8 cellular contexts compared by ENCODE assay signal in the genomic region with DNA sequence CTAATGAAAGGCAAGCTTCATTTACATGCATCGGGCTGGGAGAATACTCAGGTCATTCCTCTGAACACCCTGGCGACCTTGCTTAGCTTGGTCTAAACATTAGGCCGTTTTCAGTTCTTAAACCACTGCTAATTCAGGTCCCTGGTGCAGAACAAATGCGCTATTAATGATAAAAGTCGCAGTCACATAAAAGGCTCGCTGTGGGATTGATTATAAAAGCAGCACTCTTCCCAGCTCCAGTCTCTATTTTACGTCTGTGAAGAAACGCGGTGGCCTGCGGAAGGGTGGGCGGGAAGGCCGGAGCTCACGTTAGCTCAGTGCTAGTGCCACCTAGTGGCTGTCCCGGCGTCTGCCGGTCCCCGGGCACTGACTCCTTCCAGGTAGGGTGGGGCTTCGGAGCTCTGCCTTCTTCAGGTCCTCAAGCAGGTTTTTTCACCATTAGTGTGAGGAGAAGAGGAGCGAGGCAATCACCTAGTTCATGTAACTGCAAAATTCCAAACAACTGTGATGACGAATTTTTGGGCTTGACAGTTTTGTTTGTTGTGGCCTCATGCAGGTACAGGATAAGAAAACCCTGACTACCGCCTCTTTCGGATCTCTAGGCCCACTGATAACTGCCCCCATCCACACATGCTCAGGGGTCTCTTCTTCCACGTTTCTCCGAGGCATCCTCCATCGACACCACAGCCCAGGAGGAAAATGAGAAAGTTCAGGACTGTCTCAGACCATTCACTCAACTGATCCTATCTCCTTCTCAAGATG.
DNase-seq lines count a peak whose midpoint lies in the region; ATAC-seq, FAIRE-seq and TF ChIP-seq lines count a peak whose summit lies in the region.

No MANE protein-coding gene starts in this region.

- BruUV-seq in IMR-90 (replicated peaks; lab: Mats Ljungman, UMichigan) = no TSS peak

- H2AFZ ChIP-seq in IMR-90 (replicated peaks; ENCODE audit: low read length, poor library complexity) (peak overlapping the region; percentile 90), SK-N-SH (ENCODE audit: low read depth) (peak overlapping the region; percentile 91), trophoblast cell (ENCODE audit: insufficient read depth, low read length, poor library complexity) (peak overlapping the region; percentile 17)

- H3K4me2 ChIP-seq in IMR-90 (ENCODE audit: low read depth, low read length) (peak overlapping the region; percentile 82), SK-N-SH (no peak overlapping the region; the same call in 1 of the 2 replicates), trophoblast cell (ENCODE audit: low read length) (peak overlapping the region; percentile 5)

- H3K36me3 ChIP-seq in IMR-90 (ENCODE audit: control insufficient read depth, insufficient read depth, low read length) (no peaks in the 10 kb centered on the region), SK-N-SH (replicated peaks in 1 of 2; ENCODE audit: control insufficient read depth in 1 of 2, insufficient read depth in 2 of 2, low read length in 1 of 2) (no peaks in the 10 kb centered on the region), trophoblast cell (ENCODE audit: control insufficient read depth in 1 of 2, insufficient read depth in 2 of 2, low read length in 2 of 2) (no peaks in the 10 kb centered on the region), upper lobe of left lung (no peaks in the 10 kb centered on the region)

- H3K4ac ChIP-seq in IMR-90 (ENCODE audit: low read depth, low read length) (no peak overlapping the region), trophoblast cell (ENCODE audit: low read depth, low read length) (no peak overlapping the region)

- WGBS in IMR-90 (ENCODE audit: extremely low coverage in 2 of 2, insufficient read length in 1 of 2), 2 experiments = 28% methylated on average over 5 of the region's 25 CpGs; no CpG with 5 or more reads in 1 of the 2 experiments
- WGBS in SK-N-SH (ENCODE audit: low lambda C conversion rate) = 24% methylated on average over 25 of the region's 25 CpGs
- no CpG with 5 or more reads among the region's 25 CpGs for WGBS in trophoblast cell (ENCODE audit: extremely low coverage, insufficient coverage, insufficient read length)
- 22 to 25% methylated on average over 24 to 25 of the region's 25 CpGs for WGBS in upper lobe of left lung, 2 donors

- H3K4me1 ChIP-seq in IMR-90 (ENCODE audit: control insufficient read depth, insufficient read depth, low read length) (peaks cover 3% of the 10 kb centered on the region; the same call in 1 of the 2 replicates), SK-N-SH (ENCODE audit: control insufficient read depth in 1 of 2, insufficient read depth in 2 of 2, low read depth in 1 of 2, low read length in 1 of 2) (peaks cover 6 to 18% of the 10 kb centered on the region in 2 experiments; a peak in 2 of 4 replicates), trophoblast cell (ENCODE audit: control insufficient read depth in 1 of 2, insufficient read depth in 2 of 2, low read length in 2 of 2) (peaks cover 14% of the 10 kb centered on the region in 2 experiments), upper lobe of left lung (peaks cover 0 to 12% (median 0%) of the 10 kb centered on the region in 4 donors)

- CTCF ChIA-PET in IMR-90 (lab: Yijun Ruan, JAX) (interaction anchor here (0.6 to 2.7 kb wide), 26 partner anchors 9 to 399 kb away, joined by 3 to 20 read pairs (median 4); no protein-coding TSS in a partner anchor), SK-N-SH (lab: Yijun Ruan, JAX) (interaction anchor here (0.5 to 9.8 kb wide), 85 partner anchors 8 to 585 kb away, joined by 3 to 126 read pairs (median 4); no protein-coding TSS in a partner anchor)

- H2BK15ac ChIP-seq in IMR-90 (ENCODE audit: low read depth, low read length) = peak overlapping the region; percentile 26; the same call in 1 of the 3 replicates

- H3K23ac ChIP-seq in IMR-90 (ENCODE audit: low read depth, low read length) (no peak overlapping the region), trophoblast cell (ENCODE audit: low read length) (no peak overlapping the region)

- dilution Hi-C loops in IMR-90 (cut with HindIII; ENCODE audit: low sequenced_read_pairs, unreplicated experiment) = loop anchor here (25.0 kb wide), 1 partner anchor 149 kb away; no protein-coding TSS in a partner anchor

- H2BK12ac ChIP-seq in trophoblast cell (ENCODE audit: low read length) = peak overlapping the region; percentile 8

- TF ChIP-seq CTCF in 22Rv1 (IDR thresholded peaks at IDR 0.05) (peak; percentile 89), IMR-90 (conservative IDR thresholded peaks at IDR 0.05; ENCODE audit: low read depth, low read length) (peak; percentile 89), SK-N-SH (IDR thresholded peaks at IDR 0.05) (peak; percentile 96), upper lobe of left lung (IDR thresholded peaks at IDR 0.05) (peak; percentile 61 to 88 (median 76))

- peak overlapping the region in 1 of 2 experiments; percentile 10; a peak in 2 of 4 replicates for H4K8ac ChIP-seq in IMR-90 (ENCODE audit: low read depth in 2 of 2, low read length in 2 of 2)
- H4K8ac ChIP-seq in trophoblast cell (ENCODE audit: low read depth, low read length) = no peak overlapping the region

- TF ChIP-seq RAD21 in IMR-90 (IDR thresholded peaks at IDR 0.05; ENCODE audit: low read length) (peak; percentile 86), SK-N-SH (IDR thresholded peaks at IDR 0.05; ENCODE audit: low read length) (peak; percentile 84)

- no peak overlapping the region for H4K12ac ChIP-seq in trophoblast cell (ENCODE audit: low read depth, low read length)

- H4K91ac ChIP-seq in IMR-90 (ENCODE audit: insufficient read depth, low read depth, low read length) (no peak overlapping the region), trophoblast cell (ENCODE audit: low read depth, low read length) (no peak overlapping the region)

- peak overlapping the region; percentile 49; the same call in 1 of the 2 replicates for H3K9ac ChIP-seq in IMR-90 (ENCODE audit: low read depth, low read length)
- no peak overlapping the region for H3K9ac ChIP-seq in SK-N-SH
- no peak overlapping the region for H3K9ac ChIP-seq in trophoblast cell (ENCODE audit: low read length)

- H2BK120ac ChIP-seq in IMR-90 (ENCODE audit: low read depth, low read length) (no peak overlapping the region), trophoblast cell (ENCODE audit: insufficient read depth, low read length, poor library complexity) (no peak overlapping the region)

- H3K14ac ChIP-seq in IMR-90 (replicated peaks; ENCODE audit: low read depth, low read length) (peak overlapping the region; percentile 16; the same call in 1 of the 2 replicates), trophoblast cell (ENCODE audit: low read length) (no peak overlapping the region)

- peak overlapping the region; percentile 22; the same call in 1 of the 2 replicates for H4K5ac ChIP-seq in IMR-90 (ENCODE audit: low read depth, low read length)

- FAIRE-seq in GM12892 (lab: Jason Lieb, UNC) = peak; percentile 92

- H3F3A ChIP-seq in SK-N-SH (replicated peaks; ENCODE audit: insufficient read depth) = no peaks in the 10 kb centered on the region

- peak; percentile 48 for DNase-seq in GM12892 (ENCODE audit: insufficient read length)
- DNase-seq in IMR-90 = peak; percentile 67
- peak; percentile 85 for DNase-seq in SK-N-SH
- DNase-seq in activated naive CD4-positive, alpha-beta T cell treated with anti-CD3 and anti-CD28 coated beads, Interleukin-2, amount 50 U/mL, for 16 hours = peak; percentile 60
- peak; percentile 88 for DNase-seq in Right ventricle myocardium inferior (ENCODE audit: missing footprints)
- peak; percentile 98 for DNase-seq in trophoblast cell
- peak; percentile 86 to 93 for DNase-seq in upper lobe of left lung

- TF ChIP-seq EP300 in SK-N-SH (IDR thresholded peaks at IDR 0.05; ENCODE audit: borderline replicate concordance in 1 of 2, low read depth in 1 of 2, low read length in 1 of 2) = no peak
- no peak for TF ChIP-seq EP300 in upper lobe of left lung (IDR thresholded peaks at IDR 0.05)

- H3K79me2 ChIP-seq in SK-N-SH (ENCODE audit: insufficient read depth) (no peaks in the 10 kb centered on the region), trophoblast cell (ENCODE audit: control insufficient read depth, insufficient read depth, low read length, poor library complexity) (no peaks in the 10 kb centered on the region)

- no peaks in the 10 kb centered on the region for H3K9me1 ChIP-seq in IMR-90 (ENCODE audit: insufficient read depth, low read length)

- peaks cover 7% of the 10 kb centered on the region; the same call in 1 of the 2 replicates for H3K27me3 ChIP-seq in IMR-90 (ENCODE audit: control insufficient read depth, insufficient read depth, low read length)
- H3K27me3 ChIP-seq in SK-N-SH (ENCODE audit: insufficient read depth) = no peaks in the 10 kb centered on the region
- no peaks in the 10 kb centered on the region for H3K27me3 ChIP-seq in trophoblast cell (ENCODE audit: insufficient read depth, low read length)
- no peaks in the 10 kb centered on the region for H3K27me3 ChIP-seq in upper lobe of left lung

- intact Hi-C loops in IMR-90 (cut with micrococcal nuclease) (loop anchor here (1.0 kb wide), 1 partner anchor 398 kb away; no protein-coding TSS in a partner anchor), Right ventricle myocardium inferior (cut with DNase I) (loop anchor here (5.0 kb wide), 1 partner anchor 149 kb away; no protein-coding TSS in a partner anchor)

- H3K9me3 ChIP-seq in IMR-90 (ENCODE audit: control insufficient read depth, insufficient read depth, low read length) = peaks cover 4% of the 10 kb centered on the region; the same call in 1 of the 2 replicates
- H3K9me3 ChIP-seq in SK-N-SH = no peaks in the 10 kb centered on the region
- peaks cover 4% of the 10 kb centered on the region for H3K9me3 ChIP-seq in trophoblast cell (ENCODE audit: insufficient read depth, low read depth, low read length)
- H3K9me3 ChIP-seq in upper lobe of left lung = no peaks in the 10 kb centered on the region

- TF ChIP-seq POLR2A in GM12892 (IDR thresholded peaks at IDR 0.05; ENCODE audit: low read depth, low read length) (no peak), IMR-90 (IDR thresholded peaks at IDR 0.05; ENCODE audit: low read depth, low read length) (no peak), upper lobe of left lung (IDR thresholded peaks at IDR 0.05) (no peak)

- in situ Hi-C loops in IMR-90 (cut with MboI; ENCODE audit: low sequenced_read_pairs) = loop anchor here (25.0 kb wide), 1 partner anchor 399 kb away; no protein-coding TSS in a partner anchor

- H3K79me1 ChIP-seq in IMR-90 (ENCODE audit: low read depth in 1 of 2, low read length in 2 of 2) (no peaks in the 10 kb centered on the region), trophoblast cell (ENCODE audit: low read length) (peaks cover 7% of the 10 kb centered on the region)

- H3K4me3 ChIP-seq in IMR-90 (ENCODE audit: insufficient read depth, low read depth, low read length) (peak overlapping the region; percentile 31; the same call in 1 of the 2 replicates), SK-N-SH (ENCODE audit: low read depth in 2 of 2, low read length in 1 of 2) (peak overlapping the region in 1 of 2 experiments; percentile 24; a peak in 2 of 4 replicates), trophoblast cell (ENCODE audit: low read depth, low read length) (no peak overlapping the region), upper lobe of left lung (peak overlapping the region in 3 of 4 donors; percentile 17 to 38 (median 34))

- POLR2A ChIA-PET in IMR-90 (lab: Charles Lee; ENCODE audit: unreplicated experiment) (interaction anchor here (1.0 kb wide), 1 partner anchor 124 kb away, joined by 3 read pairs; no protein-coding TSS in a partner anchor), SK-N-SH (lab: Yijun Ruan, JAX) (interaction anchor here (1.1 to 1.5 kb wide), 3 partner anchors 124 to 199 kb away, joined by 4 to 7 read pairs (median 7); a partner anchor contains a TSS)

- H3K56ac ChIP-seq in IMR-90 (ENCODE audit: extremely low read depth, insufficient read depth, low read length) = no peak overlapping the region

- H3K18ac ChIP-seq in IMR-90 (ENCODE audit: low read depth, low read length) (no peak overlapping the region), trophoblast cell (ENCODE audit: low read length) (no peak overlapping the region)

- H3K27ac ChIP-seq in 22Rv1 (no peak overlapping the region), IMR-90 (ENCODE audit: insufficient read depth, low read length) (no peak overlapping the region), SK-N-SH (ENCODE audit: low read depth in 2 of 2, low read length in 1 of 2) (no peak overlapping the region), trophoblast cell (ENCODE audit: low read depth, low read length) (no peak overlapping the region), upper lobe of left lung (no peak overlapping the region)

- H2AK9ac ChIP-seq in IMR-90 (replicated peaks; ENCODE audit: low read depth, low read length, poor library complexity) = peak overlapping the region; percentile 38

- no peak overlapping the region for H2AK5ac ChIP-seq in IMR-90 (ENCODE audit: low read depth, low read length)
- H2AK5ac ChIP-seq in trophoblast cell (ENCODE audit: low read length) = no peak overlapping the region

- ATAC-seq in IMR-90 (ENCODE audit: low read depth) (peak; percentile 98), Right ventricle myocardium inferior (peak; percentile 89), upper lobe of left lung (ENCODE audit: low FRiP score in 2 of 2) (peak; percentile 92 to 94)

- no peak overlapping the region for H2BK20ac ChIP-seq in IMR-90 (ENCODE audit: low read depth, low read length)

- no peaks in the 10 kb centered on the region for H3K9me2 ChIP-seq in SK-N-SH

- H4K20me1 ChIP-seq in IMR-90 (ENCODE audit: insufficient read depth, low read length) = no peaks in the 10 kb centered on the region
- no peaks in the 10 kb centered on the region for H4K20me1 ChIP-seq in SK-N-SH (ENCODE audit: insufficient read depth)

- H2BK5ac ChIP-seq in IMR-90 (ENCODE audit: low read depth, low read length, poor library complexity, severe bottlenecking) (no peak overlapping the region), trophoblast cell (ENCODE audit: low read depth, low read length, poor library complexity) (no peak overlapping the region)

Comparison
In these comparisons a context has a peak if more than half of its experiments do, and no peak if none do; other contexts are left out.
1. DNase-seq: peak in every context shown above with its lines; median percentile 98 in trophoblast cell; 90 in upper lobe of left lung; 88 in Right ventricle myocardium inferior; 85 in SK-N-SH; 67 in IMR-90; 60 in activated naive CD4-positive, alpha-beta T cell treated with anti-CD3 and anti-CD28 coated beads, Interleukin-2, amount 50 U/mL, for 16 hours; 48 in GM12892.
2. H2AFZ ChIP-seq: peak in every context shown above with its lines; median percentile 91 in SK-N-SH; 90 in IMR-90; 17 in trophoblast cell.